22 cellular contexts compared by ENCODE assay signal in genomic region chr2:2550856-2551255, GRCh38.
DNase-seq lines count a peak whose midpoint lies in the region; ATAC-seq and TF ChIP-seq lines count a peak whose summit lies in the region.
"Had no signal": no experiment of that assay in that cellular context is flagged by ENCODE, and none has a peak within 500 bp of the region (broad histone marks: within the 10 kb centered on the region; RNA-seq: fewer than 3 reads in every experiment).

No MANE protein-coding gene starts in this region.

- TF ChIP-seq CTCF in coronary artery (IDR thresholded peaks at IDR 0.05) (no peak), BE2C (IDR thresholded peaks at IDR 0.05; ENCODE audit: low read depth, low read length) (no peak)

- H3K27me3 ChIP-seq in BE2C, result no peaks in the 10 kb centered on the region
- H3K27me3 ChIP-seq: BLaER1 treated with 17β-estradiol and CSF1 and Interleukin-3, amounts not matched to agents 10 nM and 100 nM had no signal

- H3K27ac ChIP-seq in coronary artery, result no peak overlapping the region
- H3K27ac ChIP-seq: BLaER1 treated with 17β-estradiol and CSF1 and Interleukin-3, amounts not matched to agents 10 nM and 100 nM; C4-2B had no signal

- no peaks in the 10 kb centered on the region for H3K9me3 ChIP-seq in BE2C
- H3K9me3 ChIP-seq: Caco-2 had no signal

- no peak overlapping the region for H3K4me3 ChIP-seq in coronary artery
- no peak overlapping the region for H3K4me3 ChIP-seq in BE2C (ENCODE audit: low read depth, low read length)
- H3K4me3 ChIP-seq: BLaER1 treated with 17β-estradiol and CSF1 and Interleukin-3, amounts not matched to agents 10 nM and 100 nM; GM12878 had no signal

- H3K36me3 ChIP-seq in BE2C, result no peaks in the 10 kb centered on the region
- H3K36me3 ChIP-seq: BLaER1 treated with 17β-estradiol and CSF1 and Interleukin-3, amounts not matched to agents 10 nM and 100 nM had no signal

- H3K4me1 ChIP-seq in BE2C, result no peaks in the 10 kb centered on the region; the same call in 1 of the 2 replicates
- H3K4me1 ChIP-seq: BLaER1 treated with 17β-estradiol and CSF1 and Interleukin-3, amounts not matched to agents 10 nM and 100 nM; Caco-2 had no signal

- intact Hi-C loops in cardiac septum (cut with DNase I) (no loop called here), Right ventricle myocardium inferior (cut with DNase I) (no loop called here)

- ATAC-seq in Right ventricle myocardium inferior, result no peak
- ATAC-seq: CD8-positive, alpha-beta T cell; GM12878 had no signal

- peak; percentile 38 for DNase-seq in cardiac septum (ENCODE audit: low spot score)
- no peak for DNase-seq in Right ventricle myocardium inferior (ENCODE audit: missing footprints)
- DNase-seq in coronary artery (ENCODE audit: low spot score), result peak; percentile 40
- peak; percentile 21 for DNase-seq in islet precursor cell
- DNase-seq in stimulated activated CD4-positive, alpha-beta T cell treated with anti-CD3 and anti-CD28 coated beads, Interleukin-2, amount 100 ng/mL, for 48 hours, result no peak
- DNase-seq in BE2C, result no peak
- DNase-seq: 8988T; ACHN; Caco-2; Calu3; CD4-positive, alpha-beta T cell; CD8-positive, alpha-beta T cell; DMS 273 treated with DMSO at 0.1 percent for 48 hours; DMS153; DMS53; DMS79; DND-41; EL; GDM1 had no signal

Comparison
In these comparisons a context has a peak if more than half of its experiments do, and no peak if none do; other contexts are left out.
1. DNase-seq: peak in cardiac septum (single experiment), coronary artery (single experiment) and islet precursor cell (single experiment); none in Right ventricle myocardium inferior (single experiment), stimulated activated CD4-positive, alpha-beta T cell treated with anti-CD3 and anti-CD28 coated beads, Interleukin-2, amount 100 ng/mL, for 48 hours (0 of 2) and BE2C (single experiment).